8 cellular contexts compared by ENCODE assay signal in the genomic region with DNA sequence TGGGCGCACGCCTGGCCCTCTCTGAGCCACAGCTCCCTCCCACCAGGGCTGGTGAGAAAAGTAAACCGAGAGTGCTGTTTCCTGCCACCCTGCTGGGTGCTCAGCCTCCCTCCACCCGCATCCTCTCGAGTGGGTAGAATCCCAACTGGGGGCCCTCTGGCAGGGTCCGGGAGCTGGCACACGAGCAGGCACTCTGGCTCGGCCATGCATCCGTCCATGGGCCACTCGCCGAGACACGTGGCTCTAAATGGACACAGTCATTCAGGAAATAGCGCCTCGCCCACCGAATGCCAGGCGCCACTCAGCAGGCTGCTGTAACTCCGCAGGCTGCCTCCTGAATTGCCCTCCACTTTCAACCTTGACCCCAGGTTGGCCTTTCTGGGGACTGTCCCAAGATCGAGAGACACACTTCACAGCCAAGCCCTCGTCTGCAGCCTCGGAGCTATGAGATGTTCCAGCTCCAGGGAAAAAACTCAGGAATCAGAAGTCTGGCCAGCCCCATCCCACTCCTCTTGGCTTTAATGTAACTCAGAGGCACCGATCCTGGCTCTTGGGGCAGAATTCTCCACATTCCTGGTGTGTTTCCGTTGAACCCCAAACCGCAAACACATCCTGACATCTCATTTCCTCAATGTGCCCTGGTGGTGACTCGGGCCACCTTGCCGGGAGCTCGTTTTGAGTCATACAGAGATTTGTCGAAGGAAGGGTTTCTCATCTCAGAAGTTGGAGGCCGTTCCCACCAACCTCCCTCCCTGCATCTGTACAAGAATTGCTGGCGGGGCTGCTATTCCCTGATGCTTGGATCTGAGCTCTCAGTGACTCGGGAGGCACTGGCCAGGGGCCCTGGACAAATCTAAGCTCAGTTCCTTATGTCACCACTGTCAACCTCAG. TPM values are rescaled to one million over a fixed set of nuclear protein-coding genes. Genes with fewer than 3 reads are reported as not detected.
DNase-seq lines count a peak whose midpoint lies in the region; ATAC-seq, FAIRE-seq and TF ChIP-seq lines count a peak whose summit lies in the region.

No MANE protein-coding gene starts in this region.

- no peaks in the 10 kb centered on the region for H3K36me3 Mint-ChIP-seq in WTC11

- H3K4me1 Mint-ChIP-seq in WTC11: peaks cover 5% of the 10 kb centered on the region

- WGBS in HepG2 (ENCODE audit: low lambda C conversion rate): 8% methylated on average over 13 of the region's 30 CpGs
- 35 to 52% (median 43%) methylated on average over 9 to 30 of the region's 30 CpGs for WGBS in stomach, 5 donors

- no peak for TF ChIP-seq CTCF in HepG2 (CRISPR knock-in tag; IDR thresholded peaks at IDR 0.05)
- no peak for TF ChIP-seq CTCF in stomach (IDR thresholded peaks at IDR 0.05)
- no peak for TF ChIP-seq CTCF in BE2C (IDR thresholded peaks at IDR 0.05; ENCODE audit: low read depth, low read length)
- TF ChIP-seq CTCF in WTC11 (IDR thresholded peaks at IDR 0.05): no peak

- BruUV-seq in HepG2 (replicated peaks; lab: Mats Ljungman, UMichigan): no TSS peak

- H4K20me1 ChIP-seq in HepG2 (ENCODE audit: insufficient read depth, low read length): no peaks in the 10 kb centered on the region

- H3K9me3 ChIP-seq in HepG2 (ENCODE audit: low read length) (no peaks in the 10 kb centered on the region), stomach (no peaks in the 10 kb centered on the region), BE2C (no peaks in the 10 kb centered on the region)

- TF ChIP-seq EP300 in HepG2 (IDR thresholded peaks at IDR 0.05; ENCODE audit: low read depth in 2 of 2, low read length in 2 of 2) (no peak), HepG2 (CRISPR knock-in tag; IDR thresholded peaks at IDR 0.05; ENCODE audit: borderline replicate concordance) (no peak), stomach (IDR thresholded peaks at IDR 0.05) (no peak)

- peak; percentile 49 for ATAC-seq in GM18511 (IDR thresholded peaks at IDR 0.05; ENCODE audit: unreplicated experiment)
- peak; percentile 55 for ATAC-seq in HepG2
- ATAC-seq in WTC11: no peak; the same call in 1 of the 2 replicates

- intact Hi-C loops in HepG2 (cut with micrococcal nuclease; ENCODE audit: unreplicated experiment) (no loop called here), stomach (cut with DNase I; ENCODE audit: low total_unique reads) (no loop called here)

- H3K9me3 Mint-ChIP-seq in WTC11: no peaks in the 10 kb centered on the region

- TF ChIP-seq POLR2A in HepG2 (IDR thresholded peaks at IDR 0.05; ENCODE audit: insufficient read depth in 1 of 2, low read depth in 2 of 2, low read length in 2 of 2): no peak
- no peak for TF ChIP-seq POLR2A in stomach (IDR thresholded peaks at IDR 0.05)

- no peak overlapping the region for H3K9ac ChIP-seq in HepG2 (ENCODE audit: insufficient read depth, low read depth, low read length)

- H3K27ac ChIP-seq in HepG2 (ENCODE audit: extremely low read length, insufficient read depth, low read length): no peak overlapping the region
- peak overlapping the region in 4 of 5 donors; percentile 24 to 65 (median 46) for H3K27ac ChIP-seq in stomach

- peak overlapping the region; percentile 26; the same call in 1 of the 2 replicates for H3K4me2 ChIP-seq in HepG2 (ENCODE audit: low read depth, low read length)

- DNase-seq in RKO (ENCODE audit: low spot score): peak; percentile 90
- DNase-seq in amniotic epithelial cell (ENCODE audit: low read depth): peak; percentile 78
- peak; percentile 28 for DNase-seq in HepG2 (ENCODE audit: low spot score)
- no peak for DNase-seq in stomach
- no peak for DNase-seq in BE2C
- no peak for DNase-seq in WTC11 (ENCODE audit: low spot score)
- no peak for DNase-seq in NCI-H1092 (lab: John Stamatoyannopoulos, UW)

- in situ Hi-C loops in HepG2 (cut with HindIII; ENCODE audit: extremely low pct_ligation_motif_present, low pct_unique_long_range_greater_than_20kb): no loop called here

- no peak overlapping the region for H3K27ac Mint-ChIP-seq in WTC11

- H3K27me3 ChIP-seq in HepG2 (ENCODE audit: control insufficient read depth in 1 of 2, insufficient read depth in 2 of 2, low read length in 2 of 2) (peaks cover 0 to 15% of the 10 kb centered on the region in 2 experiments; a peak in 2 of 5 replicates), stomach (no peaks in the 10 kb centered on the region), BE2C (no peaks in the 10 kb centered on the region)

- H3K4me3 Mint-ChIP-seq in WTC11: no peak overlapping the region

- no peaks in the 10 kb centered on the region for H3K79me2 ChIP-seq in HepG2 (ENCODE audit: insufficient read depth, low read length)

- CTCF ChIA-PET in HepG2 (lab: Yijun Ruan, JAX; ENCODE audit: low intra/inter-chr PET ratio, low total read pairs): no interaction called here
- CTCF ChIA-PET in WTC11 (lab: Charles Lee): interaction anchor here (0.6 to 2.8 kb wide), 7 partner anchors 8 to 98 kb away, joined by 3 to 15 read pairs (median 6); no protein-coding TSS in a partner anchor

- H3K4me3 ChIP-seq in HepG2 (replicated peaks in 1 of 3; ENCODE audit: insufficient read depth in 1 of 3, low read depth in 2 of 3, low read length in 3 of 3): no peak overlapping the region; a peak in 1 of 6 replicates
- H3K4me3 ChIP-seq in stomach: peak overlapping the region in 1 of 4 donors; percentile 15
- H3K4me3 ChIP-seq in BE2C (ENCODE audit: low read depth, low read length): no peak overlapping the region

- H2AFZ ChIP-seq in HepG2 (ENCODE audit: low read length): no peak overlapping the region

- H3K36me3 ChIP-seq in HepG2 (replicated peaks in 1 of 2; ENCODE audit: control insufficient read depth in 1 of 2, insufficient read depth in 2 of 2, low read length in 2 of 2) (no peaks in the 10 kb centered on the region), stomach (no peaks in the 10 kb centered on the region), BE2C (no peaks in the 10 kb centered on the region)

- no peak for TF ChIP-seq RAD21 in HepG2 (CRISPR knock-in tag; IDR thresholded peaks at IDR 0.05)

- H3K4me1 ChIP-seq in HepG2 (ENCODE audit: insufficient read depth, low read length) (peaks cover 13% of the 10 kb centered on the region), stomach (peaks cover 8 to 47% (median 23%) of the 10 kb centered on the region in 4 donors), BE2C (no peaks in the 10 kb centered on the region)

- POLR2A ChIA-PET in HepG2 (lab: Yijun Ruan, JAX): no interaction called here
- POLR2A ChIA-PET in WTC11 (lab: Charles Lee): interaction anchor here (1.0 kb wide), 1 partner anchor 12 kb away, joined by 3 read pairs; no protein-coding TSS in a partner anchor

- H3K27me3 Mint-ChIP-seq in WTC11 (ENCODE audit: low read depth): peaks cover 5% of the 10 kb centered on the region; the same call in 1 of the 2 replicates

- no peak for FAIRE-seq in HepG2 (lab: Jason Lieb, UNC)

TF ChIP-seq in HepG2, 621 proteins besides CTCF, POLR2A, EP300 and RAD21 (continues in another document):
- TF ChIP-seq HHEX (CRISPR knock-in tag; IDR thresholded peaks at IDR 0.05): no peak

TF ChIP-seq in WTC11, 78 proteins besides CTCF, POLR2A, EP300 and RAD21:
- TF ChIP-seq CBFB (CRISPR knock-in tag; IDR thresholded peaks at IDR 0.05; ENCODE audit: low read depth) (no peak), GABPB1 (CRISPR knock-in tag; IDR thresholded peaks at IDR 0.05) (no peak), SOX15 (CRISPR knock-in tag; IDR thresholded peaks at IDR 0.05) (no peak), ZNF317 (CRISPR knock-in tag; IDR thresholded peaks at IDR 0.05; ENCODE audit: borderline replicate concordance, low read depth) (no peak), JUN (CRISPR knock-in tag; IDR thresholded peaks at IDR 0.05) (no peak)
TF ChIP-seq in WTC11: peak in this region for 0.

RNA-seq across cellular contexts. Expression of a gene that starts 14.1 kb away (rescaled TPM):
- total RNA-seq in HepG2 (2016; rRNA removed; fragmentation: Illumina TruSeq; extraction: Trizol): not detected in 2 replicates
- not detected in 2 replicates for total RNA-seq in HepG2 (2016; cell fraction: cytosol; rRNA removed; fragmentation: Illumina TruSeq; extraction: Trizol; ENCODE audit: low read depth)
- not detected in 2 replicates for total RNA-seq in HepG2 (2016; cell fraction: insoluble cytoplasmic fraction; rRNA removed; fragmentation: Illumina TruSeq; extraction: Trizol)
- not detected in 2 replicates for total RNA-seq in HepG2 (2016; cell fraction: membrane; rRNA removed; fragmentation: Illumina TruSeq; extraction: Trizol)
- total RNA-seq in HepG2 (2016; cell fraction: nucleus; rRNA removed; fragmentation: Illumina TruSeq; extraction: Trizol): not detected in 2 replicates
- polyA plus RNA-seq in HepG2 (2011; rRNA removed): 0.05 TPM in 1 of 2 replicates, not detected in the other
- polyA plus RNA-seq in HepG2 (2011; cell fraction: cytosol; rRNA removed): 0.05 TPM in 1 of 2 replicates, not detected in the other
- polyA plus RNA-seq in HepG2 (2011; cell fraction: nucleus; rRNA removed): 0.16 and 0.23 TPM in 2 replicates
- not detected in 2 replicates for polyA plus RNA-seq in HepG2 (2012)
- polyA plus RNA-seq in HepG2 (2016; cell fraction: cytosol; fragmentation: Illumina TruSeq; extraction: Trizol; ENCODE audit: low read depth): not detected in 2 replicates
- not detected in 2 replicates for polyA plus RNA-seq in HepG2 (2016; cell fraction: insoluble cytoplasmic fraction; fragmentation: Illumina TruSeq; extraction: Trizol; ENCODE audit: low read depth)
- 0.27 TPM in 1 of 2 replicates, not detected in the other for polyA plus RNA-seq in HepG2 (2016; cell fraction: membrane; fragmentation: Illumina TruSeq; extraction: Trizol; ENCODE audit: low read depth)
- not detected in 2 replicates for polyA plus RNA-seq in HepG2 (2016; cell fraction: nucleus; fragmentation: Illumina TruSeq; extraction: Trizol; ENCODE audit: insufficient read depth, low read depth)
- 0.16 TPM in 1 of 2 replicates, not detected in the other for polyA minus RNA-seq in HepG2 (2011; rRNA and poly(A)+ RNA removed; ENCODE audit: low replicate concordance)
- polyA minus RNA-seq in HepG2 (2011; cell fraction: cytosol; rRNA and poly(A)+ RNA removed): not detected in 2 replicates
- polyA minus RNA-seq in HepG2 (2011; cell fraction: nucleus; rRNA and poly(A)+ RNA removed): not detected in 2 replicates
- total RNA-seq in stomach: 100 to 1,000 TPM in 1 of 5 donors, 10 to 100 TPM in 4; 31.0 to 107 (median 72.3) TPM
- 10 to 100 TPM in 2 of 3 donors, 1 to 10 TPM in 1; 9.5 to 69.5 (median 16.7) TPM for polyA plus RNA-seq in stomach
- polyA plus RNA-seq in BE2C (2012; ENCODE audit: insufficient read depth, insufficient read length, low read depth): 11.1 TPM
- 0.82 to 1.1 TPM (median 1.0 TPM) in 3 replicates for total RNA-seq in WTC11 (2021)

Comparison
In these comparisons a context has a peak if more than half of its experiments do, and no peak if none do; other contexts are left out.
1. DNase-seq: peak in RKO (single experiment), amniotic epithelial cell (single experiment) and HepG2 (single experiment); none in stomach (single experiment), BE2C (single experiment), WTC11 (single experiment) and NCI-H1092 (single experiment).
2. RNA of a gene that starts 14.1 kb away (total RNA-seq): 31.0 to 107 TPM in stomach; 0.82 to 1.1 TPM in WTC11 and not detected in HepG2; every median in the first group is over 10 times any median in the second.